ENCODE assay signal across 1 cellular context in genomic region chr19:53771133-53771532, GRCh38.
A peak's percentile ranks its signal among the peaks of the same experiment; 100 is the strongest.
TF ChIP-seq lines count a peak whose summit lies in the region.

No MANE protein-coding gene starts in this region.

TF ChIP-seq in GM23338, 12 proteins besides CTCF, POLR2A, EP300 and RAD21 (continued from another document):
- TF ChIP-seq ZNF462 (CRISPR knock-in tag; IDR thresholded peaks at IDR 0.05) = 0 out of 2 replicates have a peak, but pooled peaks have one; percentile 50
- no peak for TF ChIP-seq CREB1 (CRISPR knock-in tag; IDR thresholded peaks at IDR 0.05; ENCODE audit: low read depth)
